In the genomic region with DNA sequence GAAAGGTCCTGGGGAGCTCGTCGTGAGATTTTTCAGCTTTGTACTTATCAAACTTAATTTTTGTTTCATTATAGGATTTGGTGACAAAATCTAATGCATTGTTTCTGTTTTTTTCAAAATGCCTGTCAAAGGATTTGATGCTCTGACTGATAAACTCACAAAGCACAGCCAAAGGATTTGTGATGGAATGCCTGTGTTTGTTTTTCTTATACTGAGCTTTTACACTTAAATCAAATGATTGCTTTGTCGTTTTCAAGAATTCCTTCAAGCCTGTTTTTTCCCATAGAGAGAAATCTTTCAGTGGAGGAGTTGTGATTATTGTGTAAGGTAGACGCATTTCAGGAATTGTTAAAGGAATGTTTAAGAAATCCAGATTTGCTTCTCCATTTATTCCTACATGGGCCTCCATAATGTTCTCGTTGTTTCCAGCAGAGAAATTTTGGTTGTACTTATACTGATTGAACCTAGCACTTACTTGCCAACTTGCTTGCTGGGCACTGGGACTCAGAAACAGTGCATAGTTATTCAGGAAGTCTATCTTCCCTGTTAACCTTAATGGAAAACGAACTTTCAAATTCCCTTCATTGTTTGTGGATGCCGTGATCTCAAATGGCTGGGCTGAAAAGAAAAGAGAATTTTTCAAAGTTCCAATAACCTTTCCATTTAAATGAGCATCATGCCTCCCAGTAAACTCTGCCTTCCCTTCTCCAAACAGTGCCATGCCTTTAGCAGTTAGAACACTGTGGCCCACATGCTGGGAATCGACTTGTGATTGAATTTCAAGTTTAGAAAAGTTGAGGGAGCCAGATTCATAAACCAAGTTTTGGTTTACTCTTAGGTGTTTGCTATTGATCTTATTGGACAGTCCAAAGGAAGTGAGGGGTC, we compare ENCODE assay signal across 1 cellular context.
TF ChIP-seq lines count a peak whose summit lies in the region.

No MANE protein-coding gene starts in this region.

TF ChIP-seq in HepG2, 621 proteins besides CTCF, POLR2A, EP300 and RAD21 (continues in another document):
- TF ChIP-seq ZNF33A (CRISPR knock-in tag; IDR thresholded peaks at IDR 0.05; ENCODE audit: borderline replicate concordance), result peak; percentile 77; the same call in 1 of the 2 replicates
- TF ChIP-seq, protein P1, sequence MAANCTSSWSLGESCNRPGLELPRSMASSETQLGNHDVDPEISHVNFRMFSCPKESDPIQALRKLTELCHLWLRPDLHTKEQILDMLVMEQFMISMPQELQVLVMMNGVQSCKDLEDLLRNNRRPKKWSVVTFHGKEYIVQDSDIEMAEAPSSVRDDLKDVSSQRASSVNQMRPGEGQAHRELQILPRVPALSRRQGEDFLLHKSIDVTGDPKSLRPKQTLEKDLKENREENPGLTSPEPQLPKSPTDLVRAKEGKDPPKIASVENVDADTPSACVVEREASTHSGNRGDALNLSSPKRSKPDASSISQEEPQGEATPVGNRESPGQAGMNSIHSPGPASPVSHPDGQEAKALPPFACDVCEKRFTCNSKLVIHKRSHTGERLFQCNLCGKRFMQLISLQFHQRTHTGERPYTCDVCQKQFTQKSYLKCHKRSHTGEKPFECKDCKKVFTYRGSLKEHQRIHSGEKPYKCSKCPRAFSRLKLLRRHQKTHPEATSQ (CRISPR knock-in tag; IDR thresholded peaks at IDR 0.05; ENCODE audit: borderline replicate concordance), result 0 out of 2 replicates have a peak, but pooled peaks have one; percentile 73
- TF ChIP-seq RBFOX2 (IDR thresholded peaks at IDR 0.05; ENCODE audit: low read depth, low read length), result peak; percentile 78
- TF ChIP-seq RBM22 (optimal IDR thresholded peaks at IDR 0.05; ENCODE audit: low read length), result peak; percentile 99
- TF ChIP-seq POLR2G (IDR thresholded peaks at IDR 0.05; ENCODE audit: low read depth, low read length), result peak; percentile 70
- TF ChIP-seq ZBTB37 (CRISPR knock-in tag; IDR thresholded peaks at IDR 0.05), result 0 out of 2 replicates have a peak, but pooled peaks have one; percentile 28
- TF ChIP-seq ZNF44 (CRISPR knock-in tag; IDR thresholded peaks at IDR 0.05), result no peak
- TF ChIP-seq, protein P2, sequence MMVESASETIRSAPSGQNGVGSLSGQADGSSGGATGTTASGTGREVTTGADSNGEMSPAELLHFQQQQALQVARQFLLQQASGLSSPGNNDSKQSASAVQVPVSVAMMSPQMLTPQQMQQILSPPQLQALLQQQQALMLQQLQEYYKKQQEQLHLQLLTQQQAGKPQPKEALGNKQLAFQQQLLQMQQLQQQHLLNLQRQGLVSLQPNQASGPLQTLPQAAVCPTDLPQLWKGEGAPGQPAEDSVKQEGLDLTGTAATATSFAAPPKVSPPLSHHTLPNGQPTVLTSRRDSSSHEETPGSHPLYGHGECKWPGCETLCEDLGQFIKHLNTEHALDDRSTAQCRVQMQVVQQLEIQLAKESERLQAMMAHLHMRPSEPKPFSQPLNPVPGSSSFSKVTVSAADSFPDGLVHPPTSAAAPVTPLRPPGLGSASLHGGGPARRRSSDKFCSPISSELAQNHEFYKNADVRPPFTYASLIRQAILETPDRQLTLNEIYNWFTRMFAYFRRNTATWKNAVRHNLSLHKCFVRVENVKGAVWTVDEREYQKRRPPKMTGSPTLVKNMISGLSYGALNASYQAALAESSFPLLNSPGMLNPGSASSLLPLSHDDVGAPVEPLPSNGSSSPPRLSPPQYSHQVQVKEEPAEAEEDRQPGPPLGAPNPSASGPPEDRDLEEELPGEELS (CRISPR knock-in tag; IDR thresholded peaks at IDR 0.05), result no peak
- 0 out of 2 replicates have a peak, but pooled peaks have one; percentile 1 for TF ChIP-seq ZNF780A (CRISPR knock-in tag; IDR thresholded peaks at IDR 0.05)
- TF ChIP-seq ZNF747 (CRISPR knock-in tag; IDR thresholded peaks at IDR 0.05; ENCODE audit: borderline replicate concordance), result peak; percentile 17; the same call in 1 of the 2 replicates
- TF ChIP-seq CBX1 (IDR thresholded peaks at IDR 0.05; ENCODE audit: low read depth), result peak; percentile 16
- TF ChIP-seq POLR2AphosphoS5 (IDR thresholded peaks at IDR 0.05; ENCODE audit: low read depth, low read length), result peak; percentile 49
- no peak for TF ChIP-seq STAT6 (CRISPR knock-in tag; IDR thresholded peaks at IDR 0.05; ENCODE audit: borderline replicate concordance)
- TF ChIP-seq, protein P3, sequence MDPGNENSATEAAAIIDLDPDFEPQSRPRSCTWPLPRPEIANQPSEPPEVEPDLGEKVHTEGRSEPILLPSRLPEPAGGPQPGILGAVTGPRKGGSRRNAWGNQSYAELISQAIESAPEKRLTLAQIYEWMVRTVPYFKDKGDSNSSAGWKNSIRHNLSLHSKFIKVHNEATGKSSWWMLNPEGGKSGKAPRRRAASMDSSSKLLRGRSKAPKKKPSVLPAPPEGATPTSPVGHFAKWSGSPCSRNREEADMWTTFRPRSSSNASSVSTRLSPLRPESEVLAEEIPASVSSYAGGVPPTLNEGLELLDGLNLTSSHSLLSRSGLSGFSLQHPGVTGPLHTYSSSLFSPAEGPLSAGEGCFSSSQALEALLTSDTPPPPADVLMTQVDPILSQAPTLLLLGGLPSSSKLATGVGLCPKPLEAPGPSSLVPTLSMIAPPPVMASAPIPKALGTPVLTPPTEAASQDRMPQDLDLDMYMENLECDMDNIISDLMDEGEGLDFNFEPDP (CRISPR knock-in tag; conservative IDR thresholded peaks at IDR 0.05), result 0 out of 2 replicates have a peak, but pooled peaks have one; percentile 51
- TF ChIP-seq HMGXB4 (CRISPR knock-in tag; IDR thresholded peaks at IDR 0.05; ENCODE audit: borderline replicate concordance in 1 of 2, low read depth in 1 of 2), result peak in 1 of 2 experiments; percentile 16; a peak in 1 of 4 replicates
- TF ChIP-seq CENPX (CRISPR knock-in tag; IDR thresholded peaks at IDR 0.05), result no peak
- peak; percentile 37 for TF ChIP-seq ZNF781 (CRISPR knock-in tag; IDR thresholded peaks at IDR 0.05; ENCODE audit: borderline replicate concordance, not compliant biosample characterization)
- TF ChIP-seq RORA (CRISPR knock-in tag; IDR thresholded peaks at IDR 0.05), result 0 out of 2 replicates have a peak, but pooled peaks have one; percentile 52
- no peak for TF ChIP-seq ATF7 (IDR thresholded peaks at IDR 0.05)
- TF ChIP-seq ATF7 (CRISPR knock-in tag; IDR thresholded peaks at IDR 0.05), result no peak
- TF ChIP-seq AGO2 (optimal IDR thresholded peaks at IDR 0.05; ENCODE audit: low read depth, low read length), result peak; percentile 70
- TF ChIP-seq ELF4 (CRISPR knock-in tag; IDR thresholded peaks at IDR 0.05; ENCODE audit: borderline replicate concordance), result peak; percentile 13; the same call in 1 of the 2 replicates
- 0 out of 2 replicates have a peak, but pooled peaks have one; percentile 34 for TF ChIP-seq ZNF414 (CRISPR knock-in tag; IDR thresholded peaks at IDR 0.05)
- TF ChIP-seq SALL2 (CRISPR knock-in tag; IDR thresholded peaks at IDR 0.05), result 0 out of 2 replicates have a peak, but pooled peaks have one; percentile 3
- peak; percentile 6; the same call in 1 of the 2 replicates for TF ChIP-seq SOX5 (CRISPR knock-in tag; IDR thresholded peaks at IDR 0.05; ENCODE audit: borderline replicate concordance)
- TF ChIP-seq MEF2D (CRISPR knock-in tag; IDR thresholded peaks at IDR 0.05), result peak; percentile 40; the same call in 1 of the 2 replicates
- 0 out of 2 replicates have a peak, but pooled peaks have one; percentile 47 for TF ChIP-seq ZSCAN12 (CRISPR knock-in tag; IDR thresholded peaks at IDR 0.05)
- TF ChIP-seq, protein P4, sequence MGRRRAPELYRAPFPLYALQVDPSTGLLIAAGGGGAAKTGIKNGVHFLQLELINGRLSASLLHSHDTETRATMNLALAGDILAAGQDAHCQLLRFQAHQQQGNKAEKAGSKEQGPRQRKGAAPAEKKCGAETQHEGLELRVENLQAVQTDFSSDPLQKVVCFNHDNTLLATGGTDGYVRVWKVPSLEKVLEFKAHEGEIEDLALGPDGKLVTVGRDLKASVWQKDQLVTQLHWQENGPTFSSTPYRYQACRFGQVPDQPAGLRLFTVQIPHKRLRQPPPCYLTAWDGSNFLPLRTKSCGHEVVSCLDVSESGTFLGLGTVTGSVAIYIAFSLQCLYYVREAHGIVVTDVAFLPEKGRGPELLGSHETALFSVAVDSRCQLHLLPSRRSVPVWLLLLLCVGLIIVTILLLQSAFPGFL (CRISPR knock-in tag; IDR thresholded peaks at IDR 0.05), result no peak
- TF ChIP-seq ZNF580 (CRISPR knock-in tag; IDR thresholded peaks at IDR 0.05; ENCODE audit: borderline replicate concordance, low read depth), result no peak
- no peak for TF ChIP-seq ZNF350 (CRISPR knock-in tag; IDR thresholded peaks at IDR 0.05; ENCODE audit: borderline replicate concordance, low read depth)
- TF ChIP-seq ZNF644 (CRISPR knock-in tag; IDR thresholded peaks at IDR 0.05; ENCODE audit: low read depth), result 0 out of 2 replicates have a peak, but pooled peaks have one; percentile 18
- no peak for TF ChIP-seq AKNA (CRISPR knock-in tag; IDR thresholded peaks at IDR 0.05; ENCODE audit: borderline replicate concordance)
